Comparison of ENCODE assay signal across 10 cellular contexts in genomic region chr5:58891971-58892343, GRCh38.
DNase-seq lines count a peak whose midpoint lies in the region; ATAC-seq, FAIRE-seq and TF ChIP-seq lines count a peak whose summit lies in the region.
"Had no signal": no experiment of that assay in that cellular context is flagged by ENCODE, and none has a peak within 500 bp of the region (broad histone marks: within the 10 kb centered on the region; RNA-seq: fewer than 3 reads in every experiment).

No MANE protein-coding gene starts in this region.

- H3K36me3 ChIP-seq in HCT116 (ENCODE audit: control insufficient read depth in 1 of 2, insufficient read depth in 2 of 2, low read length in 2 of 2) (no peaks in the 10 kb centered on the region), brain microvascular endothelial cell (replicated peaks) (no peaks in the 10 kb centered on the region), trophoblast cell (ENCODE audit: control insufficient read depth in 1 of 2, insufficient read depth in 2 of 2, low read length in 2 of 2) (no peaks in the 10 kb centered on the region), right lobe of liver (no peaks in the 10 kb centered on the region)
- H3K36me3 ChIP-seq: HAP-1, MG63 had no signal

- H3K27me3 ChIP-seq in HCT116 (ENCODE audit: insufficient read depth, low read length) (no peaks in the 10 kb centered on the region), brain microvascular endothelial cell (replicated peaks) (no peaks in the 10 kb centered on the region), trophoblast cell (ENCODE audit: insufficient read depth, low read length) (no peaks in the 10 kb centered on the region), right lobe of liver (no peaks in the 10 kb centered on the region)
- H3K27me3 ChIP-seq: MG63 had no signal

- RAD21 ChIA-PET in HCT116 (lab: Charles Lee; ENCODE audit: low non-redundant PET in 1 of 2, low total read pairs in 2 of 2, uncharacterized antibody in 2 of 2, unreplicated experiment in 2 of 2), result no interaction called here

- no peak overlapping the region for H3K18ac ChIP-seq in trophoblast cell (ENCODE audit: low read length)

- peaks cover 22% of the 10 kb centered on the region for H3K4me1 Mint-ChIP-seq in nephron
- H3K4me1 Mint-ChIP-seq in T-helper 2 cell treated with Interferon-gamma antibody and Interleukin-4, amounts not matched to agents 5 μg/mL and 100 μg/mL, for 36 hours (ENCODE audit: low read depth), result peaks cover 21% of the 10 kb centered on the region

- H4K20me1 ChIP-seq in HCT116 (ENCODE audit: insufficient read depth), result no peaks in the 10 kb centered on the region

- H3K79me2 ChIP-seq in HCT116 (ENCODE audit: insufficient read depth, low read length), result no peaks in the 10 kb centered on the region
- H3K79me2 ChIP-seq in trophoblast cell (ENCODE audit: control insufficient read depth, insufficient read depth, low read length, poor library complexity), result no peaks in the 10 kb centered on the region

- TF ChIP-seq POLR2A in A549 (IDR thresholded peaks at IDR 0.05; ENCODE audit: low read length), result no peak
- TF ChIP-seq POLR2A in HCT116 (IDR thresholded peaks at IDR 0.05; ENCODE audit: borderline replicate concordance, extremely low read depth, insufficient read depth, insufficient read length), result no peak
- TF ChIP-seq POLR2A in right lobe of liver (IDR thresholded peaks at IDR 0.05), result no peak

- H2AFZ ChIP-seq in HCT116 (ENCODE audit: low read depth, low read length, poor library complexity, severe bottlenecking) (peak overlapping the region; percentile 54), trophoblast cell (ENCODE audit: insufficient read depth, low read length, poor library complexity) (no peak overlapping the region)

- POLR2A ChIA-PET in A549 (lab: Yijun Ruan, JAX) (interaction anchor here (0.6 to 2.3 kb wide), 26 partner anchors 32 to 1050 kb away, joined by 3 to 33 read pairs (median 6); no protein-coding TSS in a partner anchor), HCT116 (lab: Charles Lee) (no interaction called here)

- in situ Hi-C loops in brain microvascular endothelial cell (cut with HindIII; ENCODE audit: low pct_ligation_motif_present, low sequenced_read_pairs), result no loop called here

- H3K4me1 ChIP-seq in A549 (peaks cover 68% of the 10 kb centered on the region), HCT116 (ENCODE audit: control insufficient read depth in 1 of 2, insufficient read depth in 2 of 2, low read length in 2 of 2) (no peaks in the 10 kb centered on the region), trophoblast cell (ENCODE audit: control insufficient read depth in 1 of 2, insufficient read depth in 2 of 2, low read length in 2 of 2) (peaks cover 0 to 4% of the 10 kb centered on the region in 2 experiments), right lobe of liver (no peaks in the 10 kb centered on the region)
- H3K4me1 ChIP-seq: HAP-1 had no signal

- H2AK5ac ChIP-seq in trophoblast cell (ENCODE audit: low read length), result no peak overlapping the region

- TF ChIP-seq RAD21 in A549 (conservative IDR thresholded peaks at IDR 0.05 in 1 of 2, IDR thresholded peaks at IDR 0.05 in 1 of 2) (no peak), HCT116 (IDR thresholded peaks at IDR 0.05; ENCODE audit: low read depth) (no peak)

- CTCF ChIA-PET in A549 (lab: Yijun Ruan, JAX) (interaction anchor here (0.6 to 4.5 kb wide), 39 partner anchors 9 to 869 kb away, joined by 3 to 33 read pairs (median 5); no protein-coding TSS in a partner anchor), HCT116 (lab: Charles Lee) (interaction anchor here (0.6 to 3.4 kb wide), 9 partner anchors 9 to 296 kb away, joined by 3 to 17 read pairs (median 5); no protein-coding TSS in a partner anchor)

- BruUV-seq in HCT116 (replicated peaks; lab: Mats Ljungman, UMichigan), result no TSS peak

- H4K91ac ChIP-seq in trophoblast cell (ENCODE audit: low read depth, low read length), result no peak overlapping the region

- TF ChIP-seq CTCF in A549 (IDR thresholded peaks at IDR 0.05), result no peak
- TF ChIP-seq CTCF in HCT116 (IDR thresholded peaks at IDR 0.05 in 2 of 3, conservative IDR thresholded peaks at IDR 0.05 in 1 of 3; ENCODE audit: borderline replicate concordance in 1 of 3, insufficient read depth in 1 of 3, low read depth in 2 of 3, low read length in 2 of 3), result no peak
- no peak for TF ChIP-seq CTCF in brain microvascular endothelial cell (IDR thresholded peaks at IDR 0.05; ENCODE audit: low read depth, low read length, missing control alignments)
- peak; percentile 4 to 29 (median 10) for TF ChIP-seq CTCF in nephron (IDR thresholded peaks at IDR 0.05; ENCODE audit: unreplicated experiment in 3 of 3)
- peak in 1 of 4 donors; percentile 11 for TF ChIP-seq CTCF in right lobe of liver (IDR thresholded peaks at IDR 0.05)

- H3K4me3 ChIP-seq in A549 (no peak overlapping the region), HCT116 (replicated peaks in 1 of 2; ENCODE audit: low read depth in 1 of 2, low read length in 2 of 2) (no peak overlapping the region), brain microvascular endothelial cell (ENCODE audit: low read depth, low read length) (peak overlapping the region; percentile 51), trophoblast cell (ENCODE audit: low read depth, low read length) (no peak overlapping the region), right lobe of liver (no peak overlapping the region)
- H3K4me3 ChIP-seq: HAP-1 had no signal

- no peak overlapping the region for H3K4ac ChIP-seq in trophoblast cell (ENCODE audit: low read depth, low read length)

- H3K9me3 ChIP-seq in A549, result peaks cover 11% of the 10 kb centered on the region
- H3K9me3 ChIP-seq in HCT116 (ENCODE audit: control insufficient read depth in 1 of 2, insufficient read depth in 1 of 2, low read depth in 1 of 2, low read length in 2 of 2), result no peaks in the 10 kb centered on the region
- H3K9me3 ChIP-seq in trophoblast cell (ENCODE audit: insufficient read depth, low read depth, low read length), result no peaks in the 10 kb centered on the region
- H3K9me3 ChIP-seq in right lobe of liver, result no peaks in the 10 kb centered on the region
- H3K9me3 ChIP-seq: HAP-1, MG63 had no signal

- H3K9ac ChIP-seq in HCT116 (ENCODE audit: low read length), result no peak overlapping the region
- no peak overlapping the region for H3K9ac ChIP-seq in trophoblast cell (ENCODE audit: low read length)

- H4K8ac ChIP-seq in trophoblast cell (ENCODE audit: low read depth, low read length), result no peak overlapping the region

- peak overlapping the region; percentile 50 to 95 (median 94) for H3K27ac Mint-ChIP-seq in nephron
- no peak overlapping the region for H3K27ac Mint-ChIP-seq in T-helper 2 cell treated with Interferon-gamma antibody and Interleukin-4, amounts not matched to agents 5 μg/mL and 100 μg/mL, for 36 hours

- no peak overlapping the region for H2BK5ac ChIP-seq in trophoblast cell (ENCODE audit: low read depth, low read length, poor library complexity)

- no peak for FAIRE-seq in A549 (lab: Jason Lieb, UNC)

- H3K14ac ChIP-seq in trophoblast cell (ENCODE audit: low read length), result no peak overlapping the region

- no peak overlapping the region for H3K23ac ChIP-seq in trophoblast cell (ENCODE audit: low read length)

- no peaks in the 10 kb centered on the region for H3K36me3 Mint-ChIP-seq in nephron (ENCODE audit: low read depth)
- no peaks in the 10 kb centered on the region for H3K36me3 Mint-ChIP-seq in T-helper 2 cell treated with Interferon-gamma antibody and Interleukin-4, amounts not matched to agents 5 μg/mL and 100 μg/mL, for 36 hours (ENCODE audit: low read depth)

- H3K4me2 ChIP-seq in A549 (peak overlapping the region; percentile 65), HCT116 (ENCODE audit: low read length) (no peak overlapping the region), trophoblast cell (ENCODE audit: low read length) (no peak overlapping the region)

- H3K9me2 ChIP-seq in HCT116 (ENCODE audit: insufficient read depth), result no peaks in the 10 kb centered on the region

- peaks cover 7% of the 10 kb centered on the region for H3K79me1 ChIP-seq in trophoblast cell (ENCODE audit: low read length)

- intact Hi-C loops in HCT116 (cut with micrococcal nuclease), result loop anchor here (1.0 to 10.0 kb wide), 3 partner anchors 115 to 903 kb away; no protein-coding TSS in a partner anchor
- intact Hi-C loops in right lobe of liver (cut with DNase I), result no loop called here

- H3K27ac ChIP-seq in A549 (peak overlapping the region; percentile 94 to 100), HCT116 (ENCODE audit: low read depth, low read length) (no peak overlapping the region), brain microvascular endothelial cell (peak overlapping the region; percentile 90), trophoblast cell (ENCODE audit: low read depth, low read length) (no peak overlapping the region), right lobe of liver (peak overlapping the region in 1 of 3 donors; percentile 43)

- no peak overlapping the region for H3K4me3 Mint-ChIP-seq in nephron
- H3K4me3 Mint-ChIP-seq in T-helper 2 cell treated with Interferon-gamma antibody and Interleukin-4, amounts not matched to agents 5 μg/mL and 100 μg/mL, for 36 hours, result no peak overlapping the region

- no peak for TF ChIP-seq EP300 in A549 (IDR thresholded peaks at IDR 0.05)

- H3K27me3 Mint-ChIP-seq in nephron (ENCODE audit: low read depth), result no peaks in the 10 kb centered on the region
- no peaks in the 10 kb centered on the region for H3K27me3 Mint-ChIP-seq in T-helper 2 cell treated with Interferon-gamma antibody and Interleukin-4, amounts not matched to agents 5 μg/mL and 100 μg/mL, for 36 hours (ENCODE audit: low read depth)

- DNase-seq in A549 (ENCODE audit: low read depth in 1 of 2, low spot score in 1 of 2) (no peak), HCT116 (ENCODE audit: low read depth, low spot score) (no peak), brain microvascular endothelial cell (no peak), trophoblast cell (no peak), NCI-H510A treated with DMSO at 0.1 percent for 48 hours (lab: John Stamatoyannopoulos, UW) (no peak), right lobe of liver (no peak)
- no peak for DNase-seq in T-helper 2 cell treated with Interferon-gamma antibody and Interleukin-4, amounts not matched to agents 5 μg/mL and 100 μg/mL, for 36 hours (ENCODE audit: low spot score)

- H3K9me3 Mint-ChIP-seq in nephron, result no peaks in the 10 kb centered on the region
- no peaks in the 10 kb centered on the region for H3K9me3 Mint-ChIP-seq in T-helper 2 cell treated with Interferon-gamma antibody and Interleukin-4, amounts not matched to agents 5 μg/mL and 100 μg/mL, for 36 hours

- H4K12ac ChIP-seq in trophoblast cell (ENCODE audit: low read depth, low read length), result no peak overlapping the region

- ATAC-seq in A549 (no peak), HCT116 (no peak), right lobe of liver (no peak)

- H2BK12ac ChIP-seq in trophoblast cell (ENCODE audit: low read length), result no peak overlapping the region

- H2BK120ac ChIP-seq in trophoblast cell (ENCODE audit: insufficient read depth, low read length, poor library complexity), result no peak overlapping the region

TF ChIP-seq in A549, 52 proteins besides CTCF, POLR2A, EP300 and RAD21 (continues in another document):
- no peak for TF ChIP-seq NPAS2 (CRISPR knock-in tag; IDR thresholded peaks at IDR 0.05; ENCODE audit: borderline replicate concordance)
- TF ChIP-seq HOXA7 (CRISPR knock-in tag; IDR thresholded peaks at IDR 0.05), result peak; percentile 28; the same call in 1 of the 2 replicates

Comparison
In these comparisons a context has a peak if more than half of its experiments do, and no peak if none do; other contexts are left out.
1. H3K27ac ChIP-seq: peak in A549 (2 of 2) and brain microvascular endothelial cell (single experiment); none in HCT116 (single experiment) and trophoblast cell (single experiment).
2. CTCF ChIP-seq: peak in nephron (3 of 3); none in A549 (single experiment), HCT116 (0 of 3) and brain microvascular endothelial cell (single experiment).